In genomic region chr2:105381119-105381668, GRCh38 we compare ENCODE assay signal across 18 cellular contexts. TPM values are rescaled to one million over a fixed set of nuclear protein-coding genes. Genes with fewer than 3 reads are reported as not detected.
DNase-seq lines count a peak whose midpoint lies in the region; ATAC-seq and TF ChIP-seq lines count a peak whose summit lies in the region.
"Had no signal": no experiment of that assay in that cellular context is flagged by ENCODE, and none has a peak within 500 bp of the region (broad histone marks: within the 10 kb centered on the region; RNA-seq: fewer than 3 reads in every experiment).

No MANE protein-coding gene starts in this region.

- H3K4me1 ChIP-seq in ascending aorta, result peaks cover 0 to 26% of the 10 kb centered on the region in 2 donors
- H3K4me1 ChIP-seq in fibroblast of lung (ENCODE audit: control insufficient read depth, extremely low read depth, insufficient read depth, low read length), result peaks cover 34% of the 10 kb centered on the region
- peaks cover 57% of the 10 kb centered on the region for H3K4me1 ChIP-seq in ovary (ENCODE audit: insufficient read depth)

- H3K27me3 ChIP-seq in ascending aorta (no peaks in the 10 kb centered on the region), fibroblast of lung (ENCODE audit: control insufficient read depth, insufficient read depth, low read length) (no peaks in the 10 kb centered on the region), ovary (no peaks in the 10 kb centered on the region)
- H3K27me3 ChIP-seq: BLaER1 had no signal

- peaks cover 16% of the 10 kb centered on the region for H3K4me1 Mint-ChIP-seq in type B pancreatic cell (ENCODE audit: unreplicated experiment)
- H3K4me1 Mint-ChIP-seq in activated T-cell treated with anti-CD3 and anti-CD28 coated beads, Interleukin-2, amount 50 U/mL, for 4 hours (ENCODE audit: low read depth), result peaks cover 2% of the 10 kb centered on the region
- H3K4me1 Mint-ChIP-seq: naive B cell; stimulated activated memory B cell treated with anti-CD40 and anti-IgM and Interleukin-4, amounts not matched to agents 10 μg/mL and 1 μg/mL and 100 μg/mL, for 72 hours had no signal

- intact Hi-C loops in ascending aorta (cut with DNase I), result no loop called here
- intact Hi-C loops in ovary (cut with DNase I), result no loop called here

- H3K27ac ChIP-seq in ascending aorta (peak overlapping the region; percentile 57 to 86), fibroblast of lung (ENCODE audit: insufficient read depth, low read length) (peak overlapping the region; percentile 52), ovary (peak overlapping the region; percentile 70 to 98)
- H3K27ac ChIP-seq: BLaER1, VCaP had no signal

- no peak overlapping the region for H3K9ac ChIP-seq in fibroblast of lung (ENCODE audit: insufficient read depth, low read length)
- H3K9ac ChIP-seq: BLaER1 had no signal

- peaks cover 35% of the 10 kb centered on the region for H3K36me3 Mint-ChIP-seq in type B pancreatic cell
- H3K36me3 Mint-ChIP-seq in activated T-cell treated with anti-CD3 and anti-CD28 coated beads, Interleukin-2, amount 50 U/mL, for 4 hours (ENCODE audit: insufficient read depth), result peaks cover 3% of the 10 kb centered on the region
- H3K36me3 Mint-ChIP-seq: naive B cell; stimulated activated memory B cell treated with anti-CD40 and anti-IgM and Interleukin-4, amounts not matched to agents 10 μg/mL and 1 μg/mL and 100 μg/mL, for 72 hours had no signal

- no peaks in the 10 kb centered on the region for H3K9me3 Mint-ChIP-seq in type B pancreatic cell
- H3K9me3 Mint-ChIP-seq in activated T-cell treated with anti-CD3 and anti-CD28 coated beads, Interleukin-2, amount 50 U/mL, for 4 hours, result no peaks in the 10 kb centered on the region
- H3K9me3 Mint-ChIP-seq: naive B cell; stimulated activated memory B cell treated with anti-CD40 and anti-IgM and Interleukin-4, amounts not matched to agents 10 μg/mL and 1 μg/mL and 100 μg/mL, for 72 hours had no signal

- H2AFZ ChIP-seq in fibroblast of lung (ENCODE audit: low read length), result no peak overlapping the region

- WGBS in ovary, 3 donors, result 39 to 56% (median 42%) methylated on average over 13 of the region's 13 CpGs

- no peak overlapping the region for H3K4me3 Mint-ChIP-seq in type B pancreatic cell
- no peak overlapping the region for H3K4me3 Mint-ChIP-seq in activated T-cell treated with anti-CD3 and anti-CD28 coated beads, Interleukin-2, amount 50 U/mL, for 4 hours
- H3K4me3 Mint-ChIP-seq: naive B cell; stimulated activated memory B cell treated with anti-CD40 and anti-IgM and Interleukin-4, amounts not matched to agents 10 μg/mL and 1 μg/mL and 100 μg/mL, for 72 hours had no signal

- no peak for TF ChIP-seq EP300 in ovary (IDR thresholded peaks at IDR 0.05)

- peaks cover 76% of the 10 kb centered on the region for H3K79me2 ChIP-seq in fibroblast of lung (ENCODE audit: control insufficient read depth, insufficient read depth, low read length)

- H3K4me3 ChIP-seq in ascending aorta (no peak overlapping the region), fibroblast of lung (replicated peaks in 1 of 4; ENCODE audit: control extremely low read depth in 1 of 4, insufficient read depth in 1 of 4, low read depth in 3 of 4, low read length in 4 of 4) (no peak overlapping the region), ovary (no peak overlapping the region)
- H3K4me3 ChIP-seq: BLaER1 had no signal

- TF ChIP-seq CTCF in ascending aorta (IDR thresholded peaks at IDR 0.05), result no peak
- no peak for TF ChIP-seq CTCF in fibroblast of lung (conservative IDR thresholded peaks at IDR 0.05 in 1 of 2, IDR thresholded peaks at IDR 0.05 in 1 of 2; ENCODE audit: low read depth in 1 of 2, low read length in 2 of 2)
- no peak for TF ChIP-seq CTCF in ovary (IDR thresholded peaks at IDR 0.05)
- no peak for TF ChIP-seq CTCF in type B pancreatic cell (conservative IDR thresholded peaks at IDR 0.05)

- H3K9me3 ChIP-seq in ascending aorta, result no peaks in the 10 kb centered on the region
- H3K9me3 ChIP-seq in fibroblast of lung (ENCODE audit: control insufficient read depth, insufficient read depth, low read depth, low read length), result no peaks in the 10 kb centered on the region
- H3K9me3 ChIP-seq in ovary, result no peaks in the 10 kb centered on the region
- H3K9me3 ChIP-seq: BLaER1 had no signal

- DNase-seq in ascending aorta (ENCODE audit: low spot score in 2 of 2) (peak in 1 of 2 donors; percentile 46), fibroblast of lung (ENCODE audit: low read depth in 2 of 2) (no peak), ovary (peak in 2 of 5 donors; percentile 22), type B pancreatic cell (ENCODE audit: extremely low spot score, unreplicated experiment) (no peak), NCI-H2029 treated with DMSO at 0.1 percent for 48 hours (lab: John Stamatoyannopoulos, UW) (no peak), ecto neural progenitor cell (ENCODE audit: low spot score) (no peak)
- DNase-seq in activated T-cell treated with anti-CD3 and anti-CD28 coated beads, Interleukin-2, amount 50 U/mL, for 4 hours, result no peak
- DNase-seq: DND-41, H7, KBM-7, naive B cell, NCI-H1105 treated with DMSO at 0.1 percent for 48 hours, NCI-H446, SW 1271 had no signal

- H3K36me3 ChIP-seq in ascending aorta (peaks cover 13 to 23% of the 10 kb centered on the region in 2 donors), fibroblast of lung (ENCODE audit: control insufficient read depth, insufficient read depth, low read length) (peaks cover 33% of the 10 kb centered on the region), ovary (no peaks in the 10 kb centered on the region)
- H3K36me3 ChIP-seq: BLaER1 had no signal

- no peak overlapping the region for H3K4me2 ChIP-seq in fibroblast of lung (ENCODE audit: extremely low read depth, insufficient read depth, low read length)
- H3K4me2 ChIP-seq: BLaER1 had no signal

- no peak for ATAC-seq in activated T-cell treated with anti-CD3 and anti-CD28 coated beads, Interleukin-2, amount 50 U/mL, for 4 hours
- ATAC-seq: stimulated activated memory B cell treated with anti-CD40 and anti-IgM and Interleukin-4, amounts not matched to agents 10 μg/mL and 1 μg/mL and 100 μg/mL, for 72 hours had no signal

- TF ChIP-seq POLR2A in ovary (IDR thresholded peaks at IDR 0.05), result no peak

- H3K27ac Mint-ChIP-seq in type B pancreatic cell, result peak overlapping the region; percentile 87
- H3K27ac Mint-ChIP-seq: naive B cell; stimulated activated memory B cell treated with anti-CD40 and anti-IgM and Interleukin-4, amounts not matched to agents 10 μg/mL and 1 μg/mL and 100 μg/mL, for 72 hours had no signal

- no peaks in the 10 kb centered on the region for H4K20me1 ChIP-seq in fibroblast of lung (ENCODE audit: control insufficient read depth, extremely low read depth, insufficient read depth, low read length)
- H4K20me1 ChIP-seq: BLaER1 had no signal

- H3K27me3 Mint-ChIP-seq in type B pancreatic cell, result no peaks in the 10 kb centered on the region
- H3K27me3 Mint-ChIP-seq in activated T-cell treated with anti-CD3 and anti-CD28 coated beads, Interleukin-2, amount 50 U/mL, for 4 hours (ENCODE audit: low read depth), result no peaks in the 10 kb centered on the region
- H3K27me3 Mint-ChIP-seq: stimulated activated memory B cell treated with anti-CD40 and anti-IgM and Interleukin-4, amounts not matched to agents 10 μg/mL and 1 μg/mL and 100 μg/mL, for 72 hours had no signal

RNA-seq across cellular contexts. Expression of gene FHL2, which starts 17.7 kb away (rescaled TPM):
- 175 TPM for total RNA-seq in ascending aorta
- total RNA-seq in fibroblast of lung, result 120 and 144 TPM in 2 replicates
- polyA plus RNA-seq in fibroblast of lung, result 415 and 421 TPM in 2 replicates
- 318 and 323 TPM in 2 replicates for polyA plus RNA-seq in fibroblast of lung (2012)
- polyA minus RNA-seq in fibroblast of lung (ENCODE audit: low replicate concordance), result 483 and 485 TPM in 2 replicates
- 1,000 to 10,000 TPM in 1 of 7 donors, 100 to 1,000 TPM in 6; 300 to 1,049 (median 495) TPM for total RNA-seq in ovary
- 100 to 1,000 TPM; 320 to 628 TPM for polyA plus RNA-seq in ovary
- total RNA-seq in type B pancreatic cell (ENCODE audit: low replicate concordance), result 19.9 and 21.9 TPM in 2 replicates
- 1 to 10 TPM; 2.6 to 3.5 (median 2.7) TPM for total RNA-seq in activated T-cell treated with anti-CD3 and anti-CD28 coated beads, Interleukin-2, amount 50 U/mL, for 4 hours
- total RNA-seq: OCI-LY7 had no signal

RNA-seq across cellular contexts. Expression of gene C2orf49, which starts 43.9 kb away (rescaled TPM):
- total RNA-seq in ascending aorta, result 12.2 TPM
- 23.4 and 28.4 TPM in 2 replicates for total RNA-seq in fibroblast of lung
- polyA plus RNA-seq in fibroblast of lung, result 17.0 and 20.9 TPM in 2 replicates
- polyA plus RNA-seq in fibroblast of lung (2012), result 13.5 and 15.6 TPM in 2 replicates
- polyA minus RNA-seq in fibroblast of lung (ENCODE audit: low replicate concordance), result 0.75 and 1.3 TPM in 2 replicates
- 10 to 100 TPM; 12.9 to 32.5 (median 20.3) TPM for total RNA-seq in ovary
- 10 to 100 TPM; 12.6 to 27.2 TPM for polyA plus RNA-seq in ovary
- total RNA-seq in type B pancreatic cell (ENCODE audit: low replicate concordance), result 23.5 and 25.8 TPM in 2 replicates
- 10 to 100 TPM; 16.2 to 18.8 (median 18.1) TPM for total RNA-seq in activated T-cell treated with anti-CD3 and anti-CD28 coated beads, Interleukin-2, amount 50 U/mL, for 4 hours

RNA-seq across cellular contexts. Expression of gene TGFBRAP1, which starts 51.7 kb away (rescaled TPM):
- total RNA-seq in ascending aorta, result 30.1 TPM
- total RNA-seq in fibroblast of lung, result 14.1 and 14.9 TPM in 2 replicates
- polyA plus RNA-seq in fibroblast of lung, result 8.5 and 9.7 TPM in 2 replicates
- polyA plus RNA-seq in fibroblast of lung (2012), result 12.6 and 13.0 TPM in 2 replicates
- 22.1 and 26.9 TPM in 2 replicates for polyA minus RNA-seq in fibroblast of lung (ENCODE audit: low replicate concordance)
- total RNA-seq in ovary, result 10 to 100 TPM; 13.4 to 19.1 (median 17.3) TPM
- 10 to 100 TPM in 1 of 2 donors, 1 to 10 TPM in 1; 7.2 to 10.4 TPM for polyA plus RNA-seq in ovary
- total RNA-seq in type B pancreatic cell (ENCODE audit: low replicate concordance), result 15.5 and 17.5 TPM in 2 replicates
- 10 to 100 TPM; 25.1 to 27.3 (median 26.8) TPM for total RNA-seq in activated T-cell treated with anti-CD3 and anti-CD28 coated beads, Interleukin-2, amount 50 U/mL, for 4 hours
